7 cellular contexts compared by ENCODE assay signal in the genomic region with DNA sequence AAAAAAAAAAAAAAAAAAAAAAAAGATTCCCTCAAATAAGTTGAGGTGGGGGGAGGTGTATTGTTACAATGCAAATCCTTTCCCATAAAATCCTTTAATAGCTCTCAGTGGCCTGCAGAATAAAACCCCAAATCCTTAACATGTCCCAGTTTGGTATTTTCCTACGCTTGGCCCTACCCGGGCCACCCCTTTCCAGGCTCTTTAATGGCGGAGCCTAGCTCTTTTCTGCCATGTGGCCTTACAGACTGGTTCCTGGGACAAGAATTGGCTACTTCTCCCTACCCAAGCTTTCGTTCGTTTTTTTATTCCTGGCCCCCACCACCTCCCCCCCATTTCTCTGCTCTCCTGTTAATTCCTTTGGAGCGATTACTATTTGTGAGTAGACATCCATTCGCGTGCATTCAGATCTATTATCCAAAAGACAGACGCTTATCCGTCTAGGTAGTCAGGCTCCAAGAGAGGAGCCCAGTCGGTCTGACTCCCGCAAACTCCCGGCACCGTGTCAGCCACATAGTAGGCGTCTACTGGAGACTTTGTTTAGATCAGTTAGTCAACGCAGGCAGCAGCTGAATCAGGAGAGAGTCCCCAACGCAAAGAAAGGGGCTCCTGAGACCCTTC. TPM values are rescaled to one million over a fixed set of nuclear protein-coding genes. Genes with fewer than 3 reads are reported as not detected.
DNase-seq lines count a peak whose midpoint lies in the region; ATAC-seq lines count a peak whose summit lies in the region.

No MANE protein-coding gene starts in this region.

- H3K27me3 Mint-ChIP-seq in activated T-helper 17 cell treated with anti-CD3 and anti-CD28 coated beads, Interleukin-2, amount 50 U/mL, for 72 hours, result no peaks in the 10 kb centered on the region
- H3K27me3 Mint-ChIP-seq in stimulated activated memory B cell treated with anti-CD40 and anti-IgM and Interleukin-4, amounts not matched to agents 10 μg/mL and 1 μg/mL and 100 μg/mL, for 72 hours, result no peaks in the 10 kb centered on the region

- H3K4me3 ChIP-seq in HUES6 (ENCODE audit: low read depth, low read length) (peak overlapping the region; percentile 92), iPS-18a (ENCODE audit: low read length) (peak overlapping the region; percentile 95)

- peak overlapping the region; percentile 86 for H3K27ac Mint-ChIP-seq in activated T-helper 17 cell treated with anti-CD3 and anti-CD28 coated beads, Interleukin-2, amount 50 U/mL, for 72 hours
- peak overlapping the region; percentile 92 for H3K27ac Mint-ChIP-seq in stimulated activated memory B cell treated with anti-CD40 and anti-IgM and Interleukin-4, amounts not matched to agents 10 μg/mL and 1 μg/mL and 100 μg/mL, for 72 hours

- H3K27ac ChIP-seq in HUES6 (ENCODE audit: low read depth, low read length), result peak overlapping the region; percentile 57; the same call in 1 of the 2 replicates
- peak overlapping the region; percentile 28 for H3K27ac ChIP-seq in iPS-18a (ENCODE audit: low read length)

- peak overlapping the region; percentile 88 for H3K4me3 Mint-ChIP-seq in activated T-helper 17 cell treated with anti-CD3 and anti-CD28 coated beads, Interleukin-2, amount 50 U/mL, for 72 hours
- H3K4me3 Mint-ChIP-seq in stimulated activated memory B cell treated with anti-CD40 and anti-IgM and Interleukin-4, amounts not matched to agents 10 μg/mL and 1 μg/mL and 100 μg/mL, for 72 hours, result peak overlapping the region; percentile 98

- no peak for ATAC-seq in activated T-helper 17 cell treated with anti-CD3 and anti-CD28 coated beads, Interleukin-2, amount 50 U/mL, for 72 hours (replicated peaks)
- no peak for ATAC-seq in stimulated activated memory B cell treated with anti-CD40 and anti-IgM and Interleukin-4, amounts not matched to agents 10 μg/mL and 1 μg/mL and 100 μg/mL, for 72 hours

- H3K9ac ChIP-seq in HUES6 (ENCODE audit: low read length), result peak overlapping the region; percentile 90
- H3K9ac ChIP-seq in iPS-18a (ENCODE audit: low read length), result peak overlapping the region; percentile 74

- H3K36me3 ChIP-seq in HUES6 (ENCODE audit: control insufficient read depth, insufficient read depth, low read length), result no peaks in the 10 kb centered on the region
- no peaks in the 10 kb centered on the region for H3K36me3 ChIP-seq in iPS-18a (ENCODE audit: control insufficient read depth, low read depth, low read length)

- no peak for DNase-seq in NCI-H2107 treated with DMSO at 0.1 percent for 48 hours (lab: John Stamatoyannopoulos, UW; ENCODE audit: unreplicated experiment)
- no peak for DNase-seq in iPS-NIHi7 (ENCODE audit: extremely low spot score)
- DNase-seq in amniotic stem cell (lab: John Stamatoyannopoulos, UW), result no peak

- H3K9me3 Mint-ChIP-seq in activated T-helper 17 cell treated with anti-CD3 and anti-CD28 coated beads, Interleukin-2, amount 50 U/mL, for 72 hours, result no peaks in the 10 kb centered on the region
- H3K9me3 Mint-ChIP-seq in stimulated activated memory B cell treated with anti-CD40 and anti-IgM and Interleukin-4, amounts not matched to agents 10 μg/mL and 1 μg/mL and 100 μg/mL, for 72 hours, result no peaks in the 10 kb centered on the region

- peaks cover 15% of the 10 kb centered on the region for H3K4me1 Mint-ChIP-seq in activated T-helper 17 cell treated with anti-CD3 and anti-CD28 coated beads, Interleukin-2, amount 50 U/mL, for 72 hours
- H3K4me1 Mint-ChIP-seq in stimulated activated memory B cell treated with anti-CD40 and anti-IgM and Interleukin-4, amounts not matched to agents 10 μg/mL and 1 μg/mL and 100 μg/mL, for 72 hours, result peaks cover 34% of the 10 kb centered on the region

- no peaks in the 10 kb centered on the region for H3K27me3 ChIP-seq in HUES6 (ENCODE audit: control insufficient read depth, insufficient read depth, low read length)
- H3K27me3 ChIP-seq in iPS-18a (ENCODE audit: control insufficient read depth, insufficient read depth, low read length), result no peaks in the 10 kb centered on the region

- H3K9me3 ChIP-seq in HUES6 (ENCODE audit: control insufficient read depth, insufficient read depth, low read depth, low read length) (no peaks in the 10 kb centered on the region), iPS-18a (ENCODE audit: control insufficient read depth, low read depth, low read length) (no peaks in the 10 kb centered on the region)

- H3K4me1 ChIP-seq in HUES6 (ENCODE audit: control insufficient read depth, insufficient read depth, low read length) (peaks cover 33% of the 10 kb centered on the region), iPS-18a (ENCODE audit: control insufficient read depth, low read depth, low read length) (peaks cover 28% of the 10 kb centered on the region)

- peaks cover 26% of the 10 kb centered on the region for H3K36me3 Mint-ChIP-seq in activated T-helper 17 cell treated with anti-CD3 and anti-CD28 coated beads, Interleukin-2, amount 50 U/mL, for 72 hours (ENCODE audit: low read depth)
- peaks cover 5% of the 10 kb centered on the region for H3K36me3 Mint-ChIP-seq in stimulated activated memory B cell treated with anti-CD40 and anti-IgM and Interleukin-4, amounts not matched to agents 10 μg/mL and 1 μg/mL and 100 μg/mL, for 72 hours

RNA-seq across cellular contexts. Expression of gene THAP11, which starts 0.8 kb away (rescaled TPM):
- 10 to 100 TPM; 29.9 to 51.6 TPM for total RNA-seq in activated T-helper 17 cell treated with anti-CD3 and anti-CD28 coated beads, Interleukin-2, amount 50 U/mL, for 72 hours

RNA-seq across cellular contexts. Expression of gene NUTF2, which starts 5.4 kb away (rescaled TPM):
- 100 to 1,000 TPM in 1 of 2 donors, 10 to 100 TPM in 1; 82.9 to 175 TPM for total RNA-seq in activated T-helper 17 cell treated with anti-CD3 and anti-CD28 coated beads, Interleukin-2, amount 50 U/mL, for 72 hours

RNA-seq across cellular contexts. Expression of gene CENPT, which starts 6.2 kb away (rescaled TPM):
- 10 to 100 TPM; 61.4 to 64.2 TPM for total RNA-seq in activated T-helper 17 cell treated with anti-CD3 and anti-CD28 coated beads, Interleukin-2, amount 50 U/mL, for 72 hours

RNA-seq across cellular contexts. Expression of gene EDC4, which starts 31.5 kb away (rescaled TPM):
- total RNA-seq in activated T-helper 17 cell treated with anti-CD3 and anti-CD28 coated beads, Interleukin-2, amount 50 U/mL, for 72 hours, result 100 to 1,000 TPM; 101 to 137 TPM

RNA-seq across cellular contexts. Expression of gene TSNAXIP1, which starts 34.6 kb away (rescaled TPM):
- under 1 TPM in 1 of 2 donors, not detected in 1; 0.26 TPM for total RNA-seq in activated T-helper 17 cell treated with anti-CD3 and anti-CD28 coated beads, Interleukin-2, amount 50 U/mL, for 72 hours
